Comparison of ENCODE assay signal across 12 cellular contexts in genomic region chrX:66635360-66635759, GRCh38. TPM values are rescaled to one million over a fixed set of nuclear protein-coding genes. Genes with fewer than 3 reads are reported as not detected.
DNase-seq lines count a peak whose midpoint lies in the region; ATAC-seq, FAIRE-seq and TF ChIP-seq lines count a peak whose summit lies in the region.
"Had no signal": no experiment of that assay in that cellular context is flagged by ENCODE, and none has a peak within 500 bp of the region (broad histone marks: within the 10 kb centered on the region; RNA-seq: fewer than 3 reads in every experiment).

No MANE protein-coding gene starts in this region.

- no peak for FAIRE-seq in small intestine (lab: Jason Lieb, UNC)
- FAIRE-seq: kidney had no signal

- H3K4me1 ChIP-seq in adipocyte (ENCODE audit: control insufficient read depth, insufficient read depth, low read length) (peaks cover 32% of the 10 kb centered on the region), foreskin keratinocyte (peaks cover 8% of the 10 kb centered on the region), uterus (no peaks in the 10 kb centered on the region), small intestine (ENCODE audit: control insufficient read depth in 2 of 2, insufficient read depth in 1 of 2, low read depth in 1 of 2, low read length in 1 of 2) (no peaks in the 10 kb centered on the region), body of pancreas (no peaks in the 10 kb centered on the region)

- no peaks in the 10 kb centered on the region for H3K36me3 ChIP-seq in adipocyte (ENCODE audit: control insufficient read depth, insufficient read depth, low read length, severe bottlenecking)
- no peaks in the 10 kb centered on the region for H3K36me3 ChIP-seq in uterus
- no peaks in the 10 kb centered on the region for H3K36me3 ChIP-seq in small intestine (ENCODE audit: control insufficient read depth in 2 of 2, insufficient read depth in 2 of 2, low read length in 2 of 2)
- H3K36me3 ChIP-seq in body of pancreas (replicated peaks in 1 of 2; ENCODE audit: insufficient read depth in 1 of 2, low read depth in 2 of 2) = no peaks in the 10 kb centered on the region

- peak; percentile 27 for ATAC-seq in left ventricle myocardium superior
- no peak for ATAC-seq in Right ventricle myocardium inferior
- peak; percentile 5 for ATAC-seq in foreskin keratinocyte
- no peak for ATAC-seq in body of pancreas
- no peak for ATAC-seq in GM18519 (IDR thresholded peaks at IDR 0.05; ENCODE audit: low FRiP score, unreplicated experiment)

- whole genome bisulfite sequencing in small intestine, 3 donors = 44 to 59% (median 58%) methylated on average over 2 of the region's 2 CpGs
- WGBS in body of pancreas, 2 donors = 61 to 64% methylated on average over 2 of the region's 2 CpGs

- intact Hi-C loops in left ventricle myocardium superior (cut with micrococcal nuclease) = no loop called here
- intact Hi-C loops in Right ventricle myocardium inferior (cut with DNase I) = no loop called here
- intact Hi-C loops in uterus (cut with DNase I; ENCODE audit: low total_unique reads) = no loop called here
- intact Hi-C loops in body of pancreas (cut with DNase I) = no loop called here

- no peak for DNase-seq in left ventricle myocardium superior
- no peak for DNase-seq in Right ventricle myocardium inferior (ENCODE audit: missing footprints)
- DNase-seq in adipocyte (ENCODE audit: low read depth) = peak; percentile 75
- peak; percentile 35 to 65 for DNase-seq in foreskin keratinocyte
- peak in 1 of 2 donors; percentile 41 for DNase-seq in uterus
- no peak for DNase-seq in small intestine
- no peak for DNase-seq in body of pancreas
- DNase-seq: activated CD8-positive, alpha-beta memory T cell treated with anti-CD3 and anti-CD28 coated beads, Interleukin-2, amount 50 U/mL, for 4 hours; amygdala; kidney; NCI-H2029 had no signal

- no peak for TF ChIP-seq CTCF in foreskin keratinocyte (conservative IDR thresholded peaks at IDR 0.05)
- no peak for TF ChIP-seq CTCF in uterus (IDR thresholded peaks at IDR 0.05)
- no peak for TF ChIP-seq CTCF in body of pancreas (IDR thresholded peaks at IDR 0.05)

- H3K27ac ChIP-seq in foreskin keratinocyte (no peak overlapping the region), uterus (peak overlapping the region; percentile 43 to 78), small intestine (ENCODE audit: low read depth in 1 of 2, low read length in 1 of 2) (no peak overlapping the region), body of pancreas (no peak overlapping the region)

- peak overlapping the region; percentile 23 for H3K9ac ChIP-seq in adipocyte (ENCODE audit: low read length)

- H3K27me3 ChIP-seq in adipocyte (replicated peaks; ENCODE audit: control insufficient read depth, insufficient read depth, low read length) (no peaks in the 10 kb centered on the region), foreskin keratinocyte (no peaks in the 10 kb centered on the region), uterus (no peaks in the 10 kb centered on the region), small intestine (ENCODE audit: control insufficient read depth in 2 of 2, insufficient read depth in 2 of 2, low read length in 2 of 2) (peaks cover 0 to 1% of the 10 kb centered on the region in 2 donors), body of pancreas (no peaks in the 10 kb centered on the region)

- TF ChIP-seq POLR2A in uterus (IDR thresholded peaks at IDR 0.05) (no peak), body of pancreas (IDR thresholded peaks at IDR 0.05) (no peak)

- H3K4me3 ChIP-seq in adipocyte (ENCODE audit: low read length) (peak overlapping the region; percentile 16), uterus (no peak overlapping the region), small intestine (ENCODE audit: low read depth in 1 of 2, low read length in 2 of 2) (no peak overlapping the region), body of pancreas (no peak overlapping the region)

- H3K9me3 ChIP-seq in adipocyte (ENCODE audit: control insufficient read depth, low read length) (no peaks in the 10 kb centered on the region), uterus (no peaks in the 10 kb centered on the region), small intestine (ENCODE audit: control insufficient read depth, low read depth) (no peaks in the 10 kb centered on the region), body of pancreas (no peaks in the 10 kb centered on the region)

RNA-seq across cellular contexts. Expression of gene EDA2R, which starts 3.5 kb away (rescaled TPM):
- 1.2 TPM for total RNA-seq in left ventricle myocardium superior
- total RNA-seq in Right ventricle myocardium inferior = 1.4 TPM
- 1.7 and 2.9 TPM in 2 replicates for total RNA-seq in foreskin keratinocyte
- 0.75 and 0.91 TPM in 2 replicates for polyA plus RNA-seq in foreskin keratinocyte
- total RNA-seq in uterus = 10 to 100 TPM in 1 of 4 donors, 1 to 10 TPM in 2, not detected in 1; 3.2 to 12.0 (median 9.8) TPM
- polyA plus RNA-seq in small intestine = under 1 TPM in 1 of 3 donors, not detected in 2; 0.03 TPM
- 1 to 10 TPM in 1 of 2 donors, under 1 TPM in 1; 0.66 to 2.9 TPM for total RNA-seq in body of pancreas

Comparison
In these comparisons a context has a peak if more than half of its experiments do, and no peak if none do; other contexts are left out.
1. ATAC-seq: peak in left ventricle myocardium superior (single experiment) and foreskin keratinocyte (single experiment); none in Right ventricle myocardium inferior (single experiment), body of pancreas (single experiment) and GM18519 (single experiment).
2. DNase-seq: peak in adipocyte (single experiment) and foreskin keratinocyte (2 of 2); none in left ventricle myocardium superior (single experiment), Right ventricle myocardium inferior (single experiment), small intestine (single experiment) and body of pancreas (0 of 4).
3. H3K27ac ChIP-seq: peak in uterus (2 of 2); none in foreskin keratinocyte (single experiment), small intestine (0 of 2) and body of pancreas (0 of 4).